Comparison of ENCODE assay signal across 16 cellular contexts in the genomic region with DNA sequence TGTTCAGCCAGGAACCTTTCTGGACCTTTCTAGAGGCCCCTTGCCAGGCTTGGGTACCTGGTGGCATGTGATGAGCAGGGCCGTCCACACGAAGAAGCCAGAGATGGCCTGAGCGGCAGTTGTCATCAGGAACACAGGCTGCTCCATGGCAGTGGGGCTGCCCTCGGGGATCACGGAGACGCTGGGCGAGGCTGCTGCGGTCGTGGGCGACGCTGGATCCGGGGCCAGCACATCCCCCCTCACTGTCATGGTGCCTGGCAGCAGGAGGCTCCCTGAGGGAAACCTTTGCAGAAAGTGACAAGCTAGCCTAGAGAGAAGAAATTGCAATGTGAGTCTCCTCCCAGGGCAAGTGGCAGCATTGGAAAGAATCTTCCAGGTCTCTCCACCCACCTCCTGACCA.
"Had no signal": no experiment of that assay in that cellular context is flagged by ENCODE, and none has a peak within 500 bp of the region (broad histone marks: within the 10 kb centered on the region; RNA-seq: fewer than 3 reads in every experiment).

No MANE protein-coding gene starts in this region.

- H3K4me1 Mint-ChIP-seq: activated CD4-positive, alpha-beta T cell treated with anti-CD3 and anti-CD28 coated beads for 36 hours; endodermal cell; stimulated activated naive CD8-positive, alpha-beta T cell treated with anti-CD3 and anti-CD28 coated beads, Interleukin-15, amount 100 ng/mL, for 72 hours had no signal

- ATAC-seq: activated CD4-positive, alpha-beta T cell treated with anti-CD3 and anti-CD28 coated beads for 36 hours; left lung; natural killer cell treated with Interleukin-12 subunit alpha and Interleukin-12 subunit beta and Interleukin-15 and Interleukin-18, amount 100 ng/mL, for 72 hours; stimulated activated naive CD8-positive, alpha-beta T cell treated with anti-CD3 and anti-CD28 coated beads, Interleukin-15, amount 100 ng/mL, for 72 hours; T-cell had no signal

- H3K4me3 Mint-ChIP-seq: activated CD4-positive, alpha-beta T cell treated with anti-CD3 and anti-CD28 coated beads for 36 hours; activated T-helper 1 cell treated with anti-CD3 and anti-CD28 coated beads, Interleukin-12 subunit alpha, Interleukin-12 subunit beta, Interleukin-2, Interleukin-4 antibody, amounts not matched to agents 30 ng/mL and 10 ng/mL and 1 ng/mL, durations not matched to agents 14 hours and 24 hours and 36 hours; central memory CD8-positive, alpha-beta T cell; endodermal cell; natural killer cell treated with Interleukin-12 subunit alpha and Interleukin-12 subunit beta and Interleukin-15 and Interleukin-18, amount 100 ng/mL, for 72 hours; stimulated activated naive CD8-positive, alpha-beta T cell treated with anti-CD3 and anti-CD28 coated beads, Interleukin-15, amount 100 ng/mL, for 72 hours; T-cell had no signal

- DNase-seq: activated CD4-positive, alpha-beta T cell treated with anti-CD3 and anti-CD28 coated beads for 36 hours; activated naive CD4-positive, alpha-beta T cell; dermis blood vessel endothelial cell; endodermal cell; erythroblast; left lung; mesenchymal stem cell; stimulated activated CD4-positive, alpha-beta T cell treated with anti-CD3 and anti-CD28 coated beads, Interleukin-4, amount 100 ng/mL, for 4 hours; stimulated activated naive CD8-positive, alpha-beta T cell treated with anti-CD3 and anti-CD28 coated beads, Interleukin-15, amount 100 ng/mL, for 72 hours; T-cell; trophoblast cell; WERI-Rb-1 had no signal

- H3K27me3 Mint-ChIP-seq: activated CD4-positive, alpha-beta T cell treated with anti-CD3 and anti-CD28 coated beads for 36 hours; central memory CD8-positive, alpha-beta T cell; natural killer cell treated with Interleukin-12 subunit alpha and Interleukin-12 subunit beta and Interleukin-15 and Interleukin-18, amount 100 ng/mL, for 72 hours; stimulated activated naive CD8-positive, alpha-beta T cell treated with anti-CD3 and anti-CD28 coated beads, Interleukin-15, amount 100 ng/mL, for 72 hours; T-cell had no signal

- H3K27ac ChIP-seq: SK-N-MC, WERI-Rb-1 had no signal

- H3K4me3 ChIP-seq: left lung, SK-N-MC had no signal

- H3K27ac Mint-ChIP-seq: activated CD4-positive, alpha-beta T cell treated with anti-CD3 and anti-CD28 coated beads for 36 hours; activated T-helper 1 cell treated with anti-CD3 and anti-CD28 coated beads, Interleukin-12 subunit alpha, Interleukin-12 subunit beta, Interleukin-2, Interleukin-4 antibody, amounts not matched to agents 30 ng/mL and 10 ng/mL and 1 ng/mL, durations not matched to agents 14 hours and 24 hours and 36 hours; natural killer cell treated with Interleukin-12 subunit alpha and Interleukin-12 subunit beta and Interleukin-15 and Interleukin-18, amount 100 ng/mL, for 72 hours; T-cell had no signal

- H3K9me3 Mint-ChIP-seq: activated T-helper 1 cell treated with anti-CD3 and anti-CD28 coated beads, Interleukin-12 subunit alpha, Interleukin-12 subunit beta, Interleukin-2, Interleukin-4 antibody, amounts not matched to agents 30 ng/mL and 10 ng/mL and 1 ng/mL, durations not matched to agents 14 hours and 24 hours and 36 hours; central memory CD8-positive, alpha-beta T cell; natural killer cell treated with Interleukin-12 subunit alpha and Interleukin-12 subunit beta and Interleukin-15 and Interleukin-18, amount 100 ng/mL, for 72 hours had no signal

- H3K36me3 Mint-ChIP-seq: natural killer cell treated with Interleukin-12 subunit alpha and Interleukin-12 subunit beta and Interleukin-15 and Interleukin-18, amount 100 ng/mL, for 72 hours had no signal

- H3K27me3 ChIP-seq: left lung had no signal

- H3K9me3 ChIP-seq: left lung had no signal
